In the genomic region with DNA sequence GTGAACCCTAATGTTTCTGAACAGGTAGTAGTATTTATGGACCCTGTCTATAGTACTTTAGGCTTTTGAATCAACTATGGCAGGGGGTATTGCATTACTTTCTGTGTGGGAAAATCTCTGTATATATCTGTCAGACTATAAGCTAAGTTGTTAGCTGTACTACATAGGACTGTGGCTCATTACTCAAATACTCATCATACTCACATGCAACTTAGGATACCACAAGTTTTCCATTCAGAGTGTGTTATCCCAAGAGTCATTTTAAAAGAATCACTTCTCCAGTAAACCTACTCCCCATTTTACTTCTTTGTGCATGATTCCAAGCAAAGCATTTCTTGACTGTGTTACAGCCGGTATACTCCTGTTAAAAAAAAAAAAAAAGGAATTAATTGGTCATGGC, we compare ENCODE assay signal across 23 cellular contexts.
"Had no signal": no experiment of that assay in that cellular context is flagged by ENCODE, and none has a peak within 500 bp of the region (broad histone marks: within the 10 kb centered on the region; RNA-seq: fewer than 3 reads in every experiment).

No MANE protein-coding gene starts in this region.

- H3K36me3 ChIP-seq: SJSA1 had no signal

- FAIRE-seq: HepG2, RCC 7860 had no signal

- DNase-seq: IMR-90, Karpas-422, KG1, MM.1S, NCI-H1092 treated with DMSO at 0.1 percent for 48 hours, NCI-H1436, NCI-H187, NCI-H2029, NCI-H2081 treated with DMSO at 0.1 percent for 48 hours, NCI-H2171, NCI-H226, NCI-H446, NCI-H510A, NCI-H524 treated with DMSO at 0.1 percent for 48 hours, NCI-H69, NCI-H774, Right ventricle myocardium superior, RPMI8226, SIG-M5 had no signal

- H3K27ac ChIP-seq: SJSA1, SK-N-MC had no signal

- H3K9me3 ChIP-seq: SJSA1 had no signal

- H3K27me3 ChIP-seq: SJSA1 had no signal

- H3K4me3 ChIP-seq: SJSA1, SK-N-MC had no signal
